In the genomic region with DNA sequence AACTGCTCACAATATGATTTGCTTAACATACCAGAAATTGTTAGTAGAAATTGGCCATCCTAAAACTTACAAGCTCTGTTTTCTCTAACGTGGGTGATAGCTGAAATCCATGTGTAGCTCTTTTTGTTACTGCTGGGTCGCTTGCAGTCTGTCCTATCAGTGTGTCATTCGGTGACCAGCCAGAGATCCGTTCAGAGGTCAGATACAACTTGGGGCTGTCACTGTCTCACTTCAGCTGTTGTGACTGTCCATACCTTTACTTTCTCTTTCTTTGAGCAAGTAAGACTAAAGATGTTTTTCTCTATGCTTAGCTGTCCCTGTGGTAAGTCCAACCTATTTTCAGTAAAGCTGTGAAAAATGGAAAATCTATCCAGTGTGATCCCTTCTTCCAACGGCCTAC, we compare ENCODE assay signal across 23 cellular contexts.
"Had no signal": no experiment of that assay in that cellular context is flagged by ENCODE, and none has a peak within 500 bp of the region (broad histone marks: within the 10 kb centered on the region; RNA-seq: fewer than 3 reads in every experiment).

No MANE protein-coding gene starts in this region.

- H3K27ac ChIP-seq: adrenal gland, breast epithelium, neutrophil, parathyroid adenoma, tibial artery, uterus had no signal

- H3K4me3 ChIP-seq: adrenal gland, breast epithelium, tibial artery, uterus had no signal

- H3K4me3 Mint-ChIP-seq: dendritic cell treated with granulocyte-macrophage colony-stimulating factor and Interleukin-4, amounts not matched to agents 40 ng/mL and 50 ng/mL, for 4 days; T-helper 2 cell treated with Interferon-gamma antibody and Interleukin-4, amounts not matched to agents 5 μg/mL and 100 μg/mL, for 36 hours had no signal

- H3K27me3 ChIP-seq: adrenal gland, breast epithelium, tibial artery, uterus had no signal

- DNase-seq: activated CD4-positive, alpha-beta T cell treated with anti-CD3 and anti-CD28 coated beads, Interleukin-2, amount 50 U/mL, for 4 hours; activated gamma-delta T cell treated with Interleukin-2 at 50 U/mL for 16 hours; adrenal gland; effector CD8-positive, alpha-beta T cell; glutamatergic neuron; hypothalamus; mammary epithelial cell; stimulated activated CD4-positive, alpha-beta T cell treated with anti-CD3 and anti-CD28 coated beads, Interleukin-12 subunit alpha, Interleukin-12 subunit beta, amount 100 ng/mL, for 4 hours; stimulated activated CD4-positive, alpha-beta T cell treated with anti-CD3 and anti-CD28 coated beads, Interleukin-1b, Interleukin-23, amount 100 ng/mL, for 48 hours; stimulated activated CD8-positive, alpha-beta memory T cell treated with anti-CD3 and anti-CD28 coated beads, Interleukin-4, amount 100 ng/mL, for 48 hours; stimulated activated naive CD4-positive, alpha-beta T cell treated with Interleukin-2 at 50 U/mL for 16 hours; SW 1271; tibial artery; uterus had no signal

- ATAC-seq: activated naive CD4-positive, alpha-beta T cell treated with anti-CD3 and anti-CD28 coated beads, Interleukin-2, amount 50 U/mL, for 72 hours had no signal

- H3K27ac Mint-ChIP-seq: activated naive CD4-positive, alpha-beta T cell treated with anti-CD3 and anti-CD28 coated beads, Interleukin-2, amount 50 U/mL, for 72 hours; dendritic cell treated with granulocyte-macrophage colony-stimulating factor and Interleukin-4, amounts not matched to agents 40 ng/mL and 50 ng/mL, for 4 days; T-helper 2 cell treated with Interferon-gamma antibody and Interleukin-4, amounts not matched to agents 5 μg/mL and 100 μg/mL, for 36 hours had no signal

- FAIRE-seq: astrocyte, keratinocyte, TTC549 had no signal

- H2AFZ ChIP-seq: parathyroid adenoma had no signal

- H3K9me3 ChIP-seq: adrenal gland, breast epithelium, neutrophil, tibial artery, uterus had no signal

- H3K9me3 Mint-ChIP-seq: dendritic cell treated with granulocyte-macrophage colony-stimulating factor and Interleukin-4, amounts not matched to agents 40 ng/mL and 50 ng/mL, for 4 days; T-helper 2 cell treated with Interferon-gamma antibody and Interleukin-4, amounts not matched to agents 5 μg/mL and 100 μg/mL, for 36 hours had no signal

- H3K9ac ChIP-seq: parathyroid adenoma had no signal

- H3K79me2 ChIP-seq: parathyroid adenoma had no signal

- H3K27me3 Mint-ChIP-seq: dendritic cell treated with granulocyte-macrophage colony-stimulating factor and Interleukin-4, amounts not matched to agents 40 ng/mL and 50 ng/mL, for 4 days had no signal

- H3K36me3 ChIP-seq: adrenal gland, breast epithelium, neutrophil, tibial artery, uterus had no signal

- H3K4me1 ChIP-seq: adrenal gland, breast epithelium, parathyroid adenoma, tibial artery, uterus had no signal

- H3K36me3 Mint-ChIP-seq: activated naive CD4-positive, alpha-beta T cell treated with anti-CD3 and anti-CD28 coated beads, Interleukin-2, amount 50 U/mL, for 72 hours had no signal
